1 cellular context compared by ENCODE assay signal in the genomic region with DNA sequence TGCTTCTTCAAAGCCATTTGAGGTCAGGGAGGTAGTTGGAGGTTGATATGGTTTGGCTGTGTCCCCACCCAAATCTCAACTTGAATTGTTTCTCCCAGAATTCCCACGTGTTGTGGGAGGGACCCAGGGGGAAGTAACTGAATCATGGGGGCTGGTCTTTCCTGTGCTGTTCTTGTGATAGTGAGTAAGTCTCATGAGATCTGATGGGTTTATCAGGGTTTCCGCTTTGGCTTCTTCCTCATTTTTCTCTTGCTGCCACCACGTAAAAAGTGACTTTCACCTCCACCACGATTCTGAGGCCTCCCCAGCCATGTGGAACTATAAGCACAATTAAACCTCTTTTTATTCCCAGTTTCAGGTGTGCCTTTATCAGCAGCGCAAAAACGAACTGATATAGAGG.
TF ChIP-seq lines count a peak whose summit lies in the region.
"Not testable (repeated sequence)": the region's sequence is repeated elsewhere in the genome, so short reads cannot be mapped to it uniquely, and the experiment has no call there.

No MANE protein-coding gene starts in this region.

TF ChIP-seq in K562, 482 proteins besides CTCF, POLR2A, EP300 and RAD21 (continued from another document):
- TF ChIP-seq, protein P1, sequence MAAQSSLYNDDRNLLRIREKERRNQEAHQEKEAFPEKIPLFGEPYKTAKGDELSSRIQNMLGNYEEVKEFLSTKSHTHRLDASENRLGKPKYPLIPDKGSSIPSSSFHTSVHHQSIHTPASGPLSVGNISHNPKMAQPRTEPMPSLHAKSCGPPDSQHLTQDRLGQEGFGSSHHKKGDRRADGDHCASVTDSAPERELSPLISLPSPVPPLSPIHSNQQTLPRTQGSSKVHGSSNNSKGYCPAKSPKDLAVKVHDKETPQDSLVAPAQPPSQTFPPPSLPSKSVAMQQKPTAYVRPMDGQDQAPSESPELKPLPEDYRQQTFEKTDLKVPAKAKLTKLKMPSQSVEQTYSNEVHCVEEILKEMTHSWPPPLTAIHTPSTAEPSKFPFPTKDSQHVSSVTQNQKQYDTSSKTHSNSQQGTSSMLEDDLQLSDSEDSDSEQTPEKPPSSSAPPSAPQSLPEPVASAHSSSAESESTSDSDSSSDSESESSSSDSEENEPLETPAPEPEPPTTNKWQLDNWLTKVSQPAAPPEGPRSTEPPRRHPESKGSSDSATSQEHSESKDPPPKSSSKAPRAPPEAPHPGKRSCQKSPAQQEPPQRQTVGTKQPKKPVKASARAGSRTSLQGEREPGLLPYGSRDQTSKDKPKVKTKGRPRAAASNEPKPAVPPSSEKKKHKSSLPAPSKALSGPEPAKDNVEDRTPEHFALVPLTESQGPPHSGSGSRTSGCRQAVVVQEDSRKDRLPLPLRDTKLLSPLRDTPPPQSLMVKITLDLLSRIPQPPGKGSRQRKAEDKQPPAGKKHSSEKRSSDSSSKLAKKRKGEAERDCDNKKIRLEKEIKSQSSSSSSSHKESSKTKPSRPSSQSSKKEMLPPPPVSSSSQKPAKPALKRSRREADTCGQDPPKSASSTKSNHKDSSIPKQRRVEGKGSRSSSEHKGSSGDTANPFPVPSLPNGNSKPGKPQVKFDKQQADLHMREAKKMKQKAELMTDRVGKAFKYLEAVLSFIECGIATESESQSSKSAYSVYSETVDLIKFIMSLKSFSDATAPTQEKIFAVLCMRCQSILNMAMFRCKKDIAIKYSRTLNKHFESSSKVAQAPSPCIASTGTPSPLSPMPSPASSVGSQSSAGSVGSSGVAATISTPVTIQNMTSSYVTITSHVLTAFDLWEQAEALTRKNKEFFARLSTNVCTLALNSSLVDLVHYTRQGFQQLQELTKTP (IDR thresholded peaks at IDR 0.05; ENCODE audit: low read depth in 1 of 2, partially characterized antibody in 2 of 2), result peak in 1 of 2 experiments; percentile 66
- TF ChIP-seq CC2D1A (IDR thresholded peaks at IDR 0.05), result peak; percentile 87; the same call in 1 of the 2 replicates
- TF ChIP-seq, protein P2, sequence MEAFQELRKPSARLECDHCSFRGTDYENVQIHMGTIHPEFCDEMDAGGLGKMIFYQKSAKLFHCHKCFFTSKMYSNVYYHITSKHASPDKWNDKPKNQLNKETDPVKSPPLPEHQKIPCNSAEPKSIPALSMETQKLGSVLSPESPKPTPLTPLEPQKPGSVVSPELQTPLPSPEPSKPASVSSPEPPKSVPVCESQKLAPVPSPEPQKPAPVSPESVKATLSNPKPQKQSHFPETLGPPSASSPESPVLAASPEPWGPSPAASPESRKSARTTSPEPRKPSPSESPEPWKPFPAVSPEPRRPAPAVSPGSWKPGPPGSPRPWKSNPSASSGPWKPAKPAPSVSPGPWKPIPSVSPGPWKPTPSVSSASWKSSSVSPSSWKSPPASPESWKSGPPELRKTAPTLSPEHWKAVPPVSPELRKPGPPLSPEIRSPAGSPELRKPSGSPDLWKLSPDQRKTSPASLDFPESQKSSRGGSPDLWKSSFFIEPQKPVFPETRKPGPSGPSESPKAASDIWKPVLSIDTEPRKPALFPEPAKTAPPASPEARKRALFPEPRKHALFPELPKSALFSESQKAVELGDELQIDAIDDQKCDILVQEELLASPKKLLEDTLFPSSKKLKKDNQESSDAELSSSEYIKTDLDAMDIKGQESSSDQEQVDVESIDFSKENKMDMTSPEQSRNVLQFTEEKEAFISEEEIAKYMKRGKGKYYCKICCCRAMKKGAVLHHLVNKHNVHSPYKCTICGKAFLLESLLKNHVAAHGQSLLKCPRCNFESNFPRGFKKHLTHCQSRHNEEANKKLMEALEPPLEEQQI (IDR thresholded peaks at IDR 0.05), result peak; percentile 47; the same call in 1 of the 2 replicates
- 0 out of 2 replicates have a peak, but pooled peaks have one; percentile 35 for TF ChIP-seq FOXM1 (IDR thresholded peaks at IDR 0.05; ENCODE audit: low read depth)
- not testable (repeated sequence) for TF ChIP-seq FOXM1 (CRISPR knock-in tag; IDR thresholded peaks at IDR 0.05; ENCODE audit: low read depth)
- TF ChIP-seq, protein P3, sequence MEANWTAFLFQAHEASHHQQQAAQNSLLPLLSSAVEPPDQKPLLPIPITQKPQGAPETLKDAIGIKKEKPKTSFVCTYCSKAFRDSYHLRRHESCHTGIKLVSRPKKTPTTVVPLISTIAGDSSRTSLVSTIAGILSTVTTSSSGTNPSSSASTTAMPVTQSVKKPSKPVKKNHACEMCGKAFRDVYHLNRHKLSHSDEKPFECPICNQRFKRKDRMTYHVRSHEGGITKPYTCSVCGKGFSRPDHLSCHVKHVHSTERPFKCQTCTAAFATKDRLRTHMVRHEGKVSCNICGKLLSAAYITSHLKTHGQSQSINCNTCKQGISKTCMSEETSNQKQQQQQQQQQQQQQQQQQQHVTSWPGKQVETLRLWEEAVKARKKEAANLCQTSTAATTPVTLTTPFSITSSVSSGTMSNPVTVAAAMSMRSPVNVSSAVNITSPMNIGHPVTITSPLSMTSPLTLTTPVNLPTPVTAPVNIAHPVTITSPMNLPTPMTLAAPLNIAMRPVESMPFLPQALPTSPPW (CRISPR knock-in tag; IDR thresholded peaks at IDR 0.05), result 0 out of 2 replicates have a peak, but pooled peaks have one; percentile 21
- peak; percentile 96 for TF ChIP-seq ZNF766 (CRISPR knock-in tag; conservative IDR thresholded peaks at IDR 0.05)
- peak; percentile 34; the same call in 1 of the 2 replicates for TF ChIP-seq FOSL1 (tag; conservative IDR thresholded peaks at IDR 0.05)
